ENCODE assay signal across 5 cellular contexts in the genomic region with DNA sequence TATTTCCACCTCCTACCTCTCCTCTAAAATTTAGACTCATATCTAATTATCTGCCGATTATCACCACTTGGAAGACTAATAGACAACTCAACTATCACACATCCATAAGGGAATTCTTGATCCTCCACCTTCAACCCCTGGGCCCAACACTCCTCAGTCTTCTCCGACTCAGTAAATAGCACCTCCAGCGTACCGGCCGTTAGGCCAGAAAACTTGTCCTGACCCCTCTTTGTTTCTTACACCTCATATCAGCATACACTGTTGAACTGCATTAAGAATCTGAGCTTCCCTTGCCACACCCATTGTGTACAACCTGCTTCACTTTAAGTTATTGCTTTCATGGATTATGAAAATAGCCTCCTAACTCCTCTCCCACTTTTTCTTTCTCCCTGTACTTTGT.
DNase-seq lines count a peak whose midpoint lies in the region; FAIRE-seq and TF ChIP-seq lines count a peak whose summit lies in the region.
"Not testable (repeated sequence)": the region's sequence is repeated elsewhere in the genome, so short reads cannot be mapped to it uniquely, and the experiment has no call there.

No MANE protein-coding gene starts in this region.

- H3K9me2 ChIP-seq in Karpas-422 (replicated peaks; ENCODE audit: insufficient read depth, low read length): not testable (repeated sequence)

- H4K8ac ChIP-seq in mesendoderm (ENCODE audit: low read depth, low read length): not testable (repeated sequence)

- H3K36me3 ChIP-seq in Karpas-422 (ENCODE audit: insufficient read depth, low read length); mesendoderm (ENCODE audit: control insufficient read depth, insufficient read depth, low read length): not testable (repeated sequence)

- H3K4me3 Mint-ChIP-seq in chondrocyte (ENCODE audit: unreplicated experiment): not testable (repeated sequence)

- not testable (repeated sequence) for H3K36me3 Mint-ChIP-seq in chondrocyte (ENCODE audit: low read depth)

- H3K4ac ChIP-seq in mesendoderm (ENCODE audit: low read depth, low read length): not testable (repeated sequence)

- H3K4me1 ChIP-seq in Karpas-422 (ENCODE audit: low read length); mesendoderm (ENCODE audit: control insufficient read depth, low read depth, low read length): not testable (repeated sequence)

- H4K20me1 ChIP-seq in Karpas-422 (ENCODE audit: insufficient read depth, low read depth, low read length): not testable (repeated sequence)

- H3K27ac Mint-ChIP-seq in chondrocyte (ENCODE audit: unreplicated experiment): not testable (repeated sequence)

- FAIRE-seq in RCC 7860 (lab: Jason Lieb, UNC): not testable (repeated sequence)

- WGBS in mesendoderm (ENCODE audit: extremely low coverage, insufficient coverage, low lambda C conversion rate): no CpG with 5 or more reads among the region's 5 CpGs

- not testable (repeated sequence) for H3K79me1 ChIP-seq in mesendoderm (ENCODE audit: low read length)

- peak; percentile 10 for DNase-seq in Karpas-422
- peak; percentile 2 for DNase-seq in RCC 7860 (ENCODE audit: low spot score)
- DNase-seq in chondrocyte (ENCODE audit: low spot score): peak; percentile 82
- peak; percentile 3 for DNase-seq in dedifferentiated amniotic fluid mesenchymal stem cell (ENCODE audit: extremely low spot score)
- DNase-seq in mesendoderm: not testable (repeated sequence)

- not testable (repeated sequence) for H2BK15ac ChIP-seq in mesendoderm (replicated peaks; ENCODE audit: low read depth)

- H3K56ac ChIP-seq in mesendoderm (ENCODE audit: low read length): not testable (repeated sequence)

- H2AK5ac ChIP-seq in mesendoderm (ENCODE audit: low read length): not testable (repeated sequence)

- H3K79me2 ChIP-seq in Karpas-422 (ENCODE audit: low read length); mesendoderm (ENCODE audit: control insufficient read depth, insufficient read depth, low read length): not testable (repeated sequence)

- H2BK120ac ChIP-seq in mesendoderm (ENCODE audit: low read depth, low read length): not testable (repeated sequence)

- H3K27me3 ChIP-seq in Karpas-422 (ENCODE audit: low read length); mesendoderm (ENCODE audit: insufficient read depth, low read length, poor library complexity): not testable (repeated sequence)

- not testable (repeated sequence) for H2AFZ ChIP-seq in Karpas-422 (ENCODE audit: low read length)

- H3K9ac ChIP-seq in Karpas-422 (ENCODE audit: low read length); mesendoderm (ENCODE audit: low read length): not testable (repeated sequence)

- not testable (repeated sequence) for H3K27me3 Mint-ChIP-seq in chondrocyte (ENCODE audit: low read depth)

- not testable (repeated sequence) for H3K4me1 Mint-ChIP-seq in chondrocyte (ENCODE audit: low read depth)

- not testable (repeated sequence) for H4K5ac ChIP-seq in mesendoderm (ENCODE audit: low read length)

- TF ChIP-seq CTCF in chondrocyte (IDR thresholded peaks at IDR 0.05): not testable (repeated sequence)

- H3K9me3 Mint-ChIP-seq in chondrocyte (ENCODE audit: low read depth): peaks cover 69% of the 10 kb centered on the region

- H3K27ac ChIP-seq in Karpas-422 (ENCODE audit: low read length); mesendoderm (ENCODE audit: low read depth, low read length): not testable (repeated sequence)

- H3K4me3 ChIP-seq in Karpas-422 (ENCODE audit: low read length): not testable (repeated sequence)
- peak overlapping the region; percentile 20 for H3K4me3 ChIP-seq in mesendoderm (ENCODE audit: low read length)

- not testable (repeated sequence) for H3K4me2 ChIP-seq in Karpas-422 (ENCODE audit: low read depth, low read length, poor library complexity, severe bottlenecking); mesendoderm (ENCODE audit: low read length)

- H2BK5ac ChIP-seq in mesendoderm (ENCODE audit: low read length): not testable (repeated sequence)

- not testable (repeated sequence) for H3K23ac ChIP-seq in mesendoderm (ENCODE audit: low read length)

- H3K18ac ChIP-seq in mesendoderm (ENCODE audit: low read length): not testable (repeated sequence)

- not testable (repeated sequence) for H3K9me3 ChIP-seq in Karpas-422 (ENCODE audit: low read length)
